18 cellular contexts compared by ENCODE assay signal in genomic region chr17:77488531-77489238, GRCh38.
DNase-seq lines count a peak whose midpoint lies in the region; ATAC-seq and TF ChIP-seq lines count a peak whose summit lies in the region.
"Had no signal": no experiment of that assay in that cellular context is flagged by ENCODE, and none has a peak within 500 bp of the region (broad histone marks: within the 10 kb centered on the region; RNA-seq: fewer than 3 reads in every experiment).

No MANE protein-coding gene starts in this region.

- no peak for ATAC-seq in T-cell (replicated peaks in 1 of 4)
- no peak for ATAC-seq in right lobe of liver
- no peak for ATAC-seq in stimulated activated naive B cell treated with anti-CD40 and anti-IgM and Interleukin-4, amounts not matched to agents 10 μg/mL and 1 μg/mL and 100 μg/mL, for 72 hours (replicated peaks)

- H3K27me3 ChIP-seq in right lobe of liver (no peaks in the 10 kb centered on the region), MG63 (no peaks in the 10 kb centered on the region)

- no peak overlapping the region for H3K27ac ChIP-seq in right lobe of liver
- H3K27ac ChIP-seq: HL-60 had no signal

- peaks cover 3 to 48% (median 18%) of the 10 kb centered on the region in 4 donors for H3K36me3 ChIP-seq in right lobe of liver
- peaks cover 73% of the 10 kb centered on the region for H3K36me3 ChIP-seq in MG63

- POLR2A ChIA-PET in activated CD4-positive, alpha-beta memory T cell treated with anti-CD3 and anti-CD28 coated beads for 36 hours (lab: Charles Lee) = no interaction called here
- POLR2A ChIA-PET in activated CD4-positive, alpha-beta memory T cell treated with anti-CD3 and anti-CD28 coated beads, Interleukin-2, amount 10 ng/mL, durations not matched to agents 7 days and 5 days (lab: Charles Lee) = no interaction called here
- POLR2A ChIA-PET in T-cell (lab: Charles Lee) = interaction anchor here in 1 of 2 donors (0.6 kb wide), 1 partner anchor 1367 kb away, joined by 3 read pairs; no protein-coding TSS in a partner anchor

- H3K4me3 Mint-ChIP-seq in activated CD4-positive, alpha-beta memory T cell treated with anti-CD3 and anti-CD28 coated beads for 36 hours = no peak overlapping the region
- H3K4me3 Mint-ChIP-seq in activated CD4-positive, alpha-beta memory T cell treated with anti-CD3 and anti-CD28 coated beads, Interleukin-2, amount 10 ng/mL, durations not matched to agents 7 days and 5 days = no peak overlapping the region
- no peak overlapping the region for H3K4me3 Mint-ChIP-seq in T-cell
- peak overlapping the region in 1 of 2 donors; percentile 25 for H3K4me3 Mint-ChIP-seq in stimulated activated naive B cell treated with anti-CD40 and anti-IgM and Interleukin-4, amounts not matched to agents 10 μg/mL and 1 μg/mL and 100 μg/mL, for 72 hours
- H3K4me3 Mint-ChIP-seq: nephron had no signal

- peaks cover 0 to 16% (median 7%) of the 10 kb centered on the region in 4 donors for H3K4me1 ChIP-seq in right lobe of liver

- no peaks in the 10 kb centered on the region for H3K27me3 Mint-ChIP-seq in activated CD4-positive, alpha-beta memory T cell treated with anti-CD3 and anti-CD28 coated beads for 36 hours
- H3K27me3 Mint-ChIP-seq in activated CD4-positive, alpha-beta memory T cell treated with anti-CD3 and anti-CD28 coated beads, Interleukin-2, amount 10 ng/mL, durations not matched to agents 7 days and 5 days = no peaks in the 10 kb centered on the region
- H3K27me3 Mint-ChIP-seq in T-cell = no peaks in the 10 kb centered on the region
- H3K27me3 Mint-ChIP-seq in stimulated activated naive B cell treated with anti-CD40 and anti-IgM and Interleukin-4, amounts not matched to agents 10 μg/mL and 1 μg/mL and 100 μg/mL, for 72 hours = no peaks in the 10 kb centered on the region
- H3K27me3 Mint-ChIP-seq: progenitor cell of endocrine pancreas had no signal

- DNase-seq in activated CD4-positive, alpha-beta memory T cell treated with anti-CD3 and anti-CD28 coated beads for 36 hours = no peak
- no peak for DNase-seq in activated CD4-positive, alpha-beta memory T cell treated with anti-CD3 and anti-CD28 coated beads, Interleukin-2, amount 10 ng/mL, durations not matched to agents 7 days and 5 days
- DNase-seq in T-cell = no peak
- DNase-seq in right lobe of liver = peak in 2 of 3 donors; percentile 35 to 56
- DNase-seq in stimulated activated naive B cell treated with anti-CD40 and anti-IgM and Interleukin-4, amounts not matched to agents 10 μg/mL and 1 μg/mL and 100 μg/mL, for 72 hours = no peak
- DNase-seq in MG63 = no peak
- no peak for DNase-seq in pons (ENCODE audit: low spot score)
- DNase-seq in NCI-H82 treated with DMSO at 0.1 percent for 48 hours (lab: John Stamatoyannopoulos, UW; ENCODE audit: unreplicated experiment) = no peak
- DNase-seq: activated CD4-positive, alpha-beta T cell treated with anti-CD3 and anti-CD28 coated beads, Interleukin-2, amount 50 U/mL, for 1 hour; amniotic stem cell; caudate nucleus; NCI-H1694; NCI-H748 treated with DMSO at 0.1 percent for 48 hours; substantia nigra; T-helper 1 cell had no signal

- no peak overlapping the region for H3K4me3 ChIP-seq in right lobe of liver
- H3K4me3 ChIP-seq in MG63 = no peak overlapping the region

- CTCF ChIA-PET in activated CD4-positive, alpha-beta memory T cell treated with anti-CD3 and anti-CD28 coated beads for 36 hours (lab: Charles Lee) = interaction anchor here (10.1 kb wide), 1 partner anchor 57 kb away, joined by 209 read pairs; no protein-coding TSS in a partner anchor
- CTCF ChIA-PET in activated CD4-positive, alpha-beta memory T cell treated with anti-CD3 and anti-CD28 coated beads, Interleukin-2, amount 10 ng/mL, durations not matched to agents 7 days and 5 days (lab: Charles Lee) = no interaction called here
- CTCF ChIA-PET in T-cell (lab: Charles Lee) = no interaction called here

- TF ChIP-seq CTCF in right lobe of liver (IDR thresholded peaks at IDR 0.05) = no peak

- TF ChIP-seq POLR2A in right lobe of liver (IDR thresholded peaks at IDR 0.05) = no peak

- intact Hi-C loops in activated CD4-positive, alpha-beta memory T cell treated with anti-CD3 and anti-CD28 coated beads for 36 hours (cut with micrococcal nuclease) = no loop called here
- intact Hi-C loops in right lobe of liver (cut with DNase I) = loop anchor here in 1 of 2 donors (5.0 kb wide), 1 partner anchor 41 kb away; no protein-coding TSS in a partner anchor

- no peaks in the 10 kb centered on the region for H3K9me3 ChIP-seq in right lobe of liver
- no peaks in the 10 kb centered on the region for H3K9me3 ChIP-seq in MG63

- peaks cover 36% of the 10 kb centered on the region for H3K36me3 Mint-ChIP-seq in activated CD4-positive, alpha-beta memory T cell treated with anti-CD3 and anti-CD28 coated beads for 36 hours
- H3K36me3 Mint-ChIP-seq in activated CD4-positive, alpha-beta memory T cell treated with anti-CD3 and anti-CD28 coated beads, Interleukin-2, amount 10 ng/mL, durations not matched to agents 7 days and 5 days (ENCODE audit: low read depth) = peaks cover 56% of the 10 kb centered on the region
- H3K36me3 Mint-ChIP-seq in T-cell = peaks cover 28% of the 10 kb centered on the region
- peaks cover 44 to 50% of the 10 kb centered on the region in 2 donors for H3K36me3 Mint-ChIP-seq in stimulated activated naive B cell treated with anti-CD40 and anti-IgM and Interleukin-4, amounts not matched to agents 10 μg/mL and 1 μg/mL and 100 μg/mL, for 72 hours

- WGBS in right lobe of liver (ENCODE audit: insufficient coverage, low coverage, low lambda C conversion rate, missing lambda C conversion rate) = 87% methylated on average over 3 of the region's 25 CpGs

- peak overlapping the region; percentile 18 for H3K27ac Mint-ChIP-seq in activated CD4-positive, alpha-beta memory T cell treated with anti-CD3 and anti-CD28 coated beads for 36 hours
- H3K27ac Mint-ChIP-seq in activated CD4-positive, alpha-beta memory T cell treated with anti-CD3 and anti-CD28 coated beads, Interleukin-2, amount 10 ng/mL, durations not matched to agents 7 days and 5 days = no peak overlapping the region
- H3K27ac Mint-ChIP-seq in T-cell = peak overlapping the region; percentile 11 to 74
- peak overlapping the region; percentile 20 for H3K27ac Mint-ChIP-seq in stimulated activated naive B cell treated with anti-CD40 and anti-IgM and Interleukin-4, amounts not matched to agents 10 μg/mL and 1 μg/mL and 100 μg/mL, for 72 hours
- H3K27ac Mint-ChIP-seq: nephron, progenitor cell of endocrine pancreas had no signal

- H3K9me3 Mint-ChIP-seq in activated CD4-positive, alpha-beta memory T cell treated with anti-CD3 and anti-CD28 coated beads for 36 hours = no peaks in the 10 kb centered on the region
- H3K9me3 Mint-ChIP-seq in activated CD4-positive, alpha-beta memory T cell treated with anti-CD3 and anti-CD28 coated beads, Interleukin-2, amount 10 ng/mL, durations not matched to agents 7 days and 5 days = no peaks in the 10 kb centered on the region
- no peaks in the 10 kb centered on the region for H3K9me3 Mint-ChIP-seq in T-cell
- H3K9me3 Mint-ChIP-seq in stimulated activated naive B cell treated with anti-CD40 and anti-IgM and Interleukin-4, amounts not matched to agents 10 μg/mL and 1 μg/mL and 100 μg/mL, for 72 hours = no peaks in the 10 kb centered on the region
- H3K9me3 Mint-ChIP-seq: nephron had no signal

- peaks cover 12% of the 10 kb centered on the region for H3K4me1 Mint-ChIP-seq in activated CD4-positive, alpha-beta memory T cell treated with anti-CD3 and anti-CD28 coated beads for 36 hours (ENCODE audit: low read depth)
- H3K4me1 Mint-ChIP-seq in activated CD4-positive, alpha-beta memory T cell treated with anti-CD3 and anti-CD28 coated beads, Interleukin-2, amount 10 ng/mL, durations not matched to agents 7 days and 5 days = peaks cover 13% of the 10 kb centered on the region
- H3K4me1 Mint-ChIP-seq in T-cell = peaks cover 9 to 35% (median 20%) of the 10 kb centered on the region in 3 donors
- H3K4me1 Mint-ChIP-seq in stimulated activated naive B cell treated with anti-CD40 and anti-IgM and Interleukin-4, amounts not matched to agents 10 μg/mL and 1 μg/mL and 100 μg/mL, for 72 hours = peaks cover 24 to 29% of the 10 kb centered on the region in 2 donors
- H3K4me1 Mint-ChIP-seq: nephron had no signal

Comparison
In these comparisons a context has a peak if more than half of its experiments do, and no peak if none do; other contexts are left out.
1. DNase-seq: peak in right lobe of liver (2 of 3); none in activated CD4-positive, alpha-beta memory T cell treated with anti-CD3 and anti-CD28 coated beads for 36 hours (single experiment), activated CD4-positive, alpha-beta memory T cell treated with anti-CD3 and anti-CD28 coated beads, Interleukin-2, amount 10 ng/mL, durations not matched to agents 7 days and 5 days (single experiment), T-cell (0 of 34), stimulated activated naive B cell treated with anti-CD40 and anti-IgM and Interleukin-4, amounts not matched to agents 10 μg/mL and 1 μg/mL and 100 μg/mL, for 72 hours (single experiment), MG63 (single experiment), pons (single experiment) and NCI-H82 treated with DMSO at 0.1 percent for 48 hours (single experiment).